In genomic region chr17:72590382-72590781, GRCh38 we compare ENCODE assay signal across 10 cellular contexts.
DNase-seq lines count a peak whose midpoint lies in the region; ATAC-seq and TF ChIP-seq lines count a peak whose summit lies in the region.
"Had no signal": no experiment of that assay in that cellular context is flagged by ENCODE, and none has a peak within 500 bp of the region (broad histone marks: within the 10 kb centered on the region; RNA-seq: fewer than 3 reads in every experiment).

No MANE protein-coding gene starts in this region.

- peaks cover 44% of the 10 kb centered on the region for H3K27me3 ChIP-seq in GM23338 (ENCODE audit: insufficient read depth)

- H3K9me3 Mint-ChIP-seq in GM23338, result no peaks in the 10 kb centered on the region
- H3K9me3 Mint-ChIP-seq in memory B cell, result no peaks in the 10 kb centered on the region
- no peaks in the 10 kb centered on the region for H3K9me3 Mint-ChIP-seq in stimulated activated naive B cell treated with anti-CD40 and anti-IgM and Interleukin-4, amounts not matched to agents 10 μg/mL and 1 μg/mL and 100 μg/mL, for 72 hours
- H3K9me3 Mint-ChIP-seq: central memory CD8-positive, alpha-beta T cell had no signal

- no peaks in the 10 kb centered on the region for H3K9me2 ChIP-seq in GM23338 (ENCODE audit: insufficient read depth)

- no peaks in the 10 kb centered on the region for H4K20me1 ChIP-seq in GM23338 (replicated peaks; ENCODE audit: insufficient read depth)

- H3K79me2 ChIP-seq in GM23338 (replicated peaks; ENCODE audit: insufficient read depth), result 0 out of 2 replicates have a peak, but pooled peaks cover 3% of the 10 kb centered on the region

- no peaks in the 10 kb centered on the region for H3F3A ChIP-seq in GM23338 (replicated peaks; ENCODE audit: low read depth)

- H3K4me1 Mint-ChIP-seq in GM23338 (peaks cover 41% of the 10 kb centered on the region), memory B cell (peaks cover 8% of the 10 kb centered on the region)
- peaks cover 13 to 19% of the 10 kb centered on the region in 2 donors for H3K4me1 Mint-ChIP-seq in stimulated activated naive B cell treated with anti-CD40 and anti-IgM and Interleukin-4, amounts not matched to agents 10 μg/mL and 1 μg/mL and 100 μg/mL, for 72 hours

- H3K4me3 Mint-ChIP-seq in GM23338, result peak overlapping the region; percentile 28; the same call in 1 of the 3 replicates
- peak overlapping the region; percentile 11 for H3K4me3 Mint-ChIP-seq in memory B cell
- H3K4me3 Mint-ChIP-seq in stimulated activated naive B cell treated with anti-CD40 and anti-IgM and Interleukin-4, amounts not matched to agents 10 μg/mL and 1 μg/mL and 100 μg/mL, for 72 hours, result no peak overlapping the region

- peaks cover 16% of the 10 kb centered on the region for H3K4me1 ChIP-seq in GM23338 (ENCODE audit: insufficient read depth)

- TF ChIP-seq CTCF in AG09309 (IDR thresholded peaks at IDR 0.05; ENCODE audit: control insufficient read depth, insufficient read depth, low read depth, low read length, missing control alignments) (no peak), GM23338 (conservative IDR thresholded peaks at IDR 0.05; ENCODE audit: low read depth in 2 of 2) (no peak), astrocyte of the cerebellum (IDR thresholded peaks at IDR 0.05; ENCODE audit: low read depth, low read length, missing control alignments) (no peak)

- in situ Hi-C loops in astrocyte of the cerebellum (cut with HindIII; ENCODE audit: low sequenced_read_pairs), result no loop called here

- H3K4me3 ChIP-seq in AG09309 (ENCODE audit: control insufficient read depth, low read depth, low read length), result peak overlapping the region; percentile 84
- H3K4me3 ChIP-seq in GM23338, result no peak overlapping the region; the same call in 1 of the 2 replicates
- peak overlapping the region; percentile 94 for H3K4me3 ChIP-seq in astrocyte of the cerebellum (ENCODE audit: low read depth, low read length)

- H3K27ac Mint-ChIP-seq in GM23338 (no peak overlapping the region), memory B cell (no peak overlapping the region)
- no peak overlapping the region for H3K27ac Mint-ChIP-seq in stimulated activated naive B cell treated with anti-CD40 and anti-IgM and Interleukin-4, amounts not matched to agents 10 μg/mL and 1 μg/mL and 100 μg/mL, for 72 hours

- no peak for ATAC-seq in GM23338
- no peak for ATAC-seq in memory B cell (ENCODE audit: low read depth)
- no peak for ATAC-seq in GM21619 (IDR thresholded peaks at IDR 0.05; ENCODE audit: unreplicated experiment)
- no peak for ATAC-seq in stimulated activated naive B cell treated with anti-CD40 and anti-IgM and Interleukin-4, amounts not matched to agents 10 μg/mL and 1 μg/mL and 100 μg/mL, for 72 hours (replicated peaks)

- H3K4me2 ChIP-seq in GM23338, result 0 out of 2 replicates have a peak overlapping the region, but pooled peaks have one; percentile 48

- no peak overlapping the region for H3K27ac ChIP-seq in GM23338 (ENCODE audit: low read depth)

- no peak overlapping the region for H2AFZ ChIP-seq in GM23338

- H3K27me3 Mint-ChIP-seq in GM23338 (ENCODE audit: insufficient read depth, low read depth, poor library complexity) (peaks cover 29% of the 10 kb centered on the region), memory B cell (peaks cover 24% of the 10 kb centered on the region)
- H3K27me3 Mint-ChIP-seq in stimulated activated naive B cell treated with anti-CD40 and anti-IgM and Interleukin-4, amounts not matched to agents 10 μg/mL and 1 μg/mL and 100 μg/mL, for 72 hours, result peaks cover 57 to 66% of the 10 kb centered on the region in 2 donors

- DNase-seq in AG09309 (ENCODE audit: low read depth), result no peak
- no peak for DNase-seq in GM23338 (ENCODE audit: low spot score)
- no peak for DNase-seq in astrocyte of the cerebellum (ENCODE audit: low read depth)
- no peak for DNase-seq in memory B cell (ENCODE audit: low spot score in 2 of 2)
- no peak for DNase-seq in NK-92 treated with Interleukin-12 subunit alpha and Interleukin-12 subunit beta, amount 100 ng/mL, for 24 hours (lab: John Stamatoyannopoulos, UW)
- no peak for DNase-seq in GM19240 (ENCODE audit: insufficient read length, low spot score)
- DNase-seq in stimulated activated naive B cell treated with anti-CD40 and anti-IgM and Interleukin-4, amounts not matched to agents 10 μg/mL and 1 μg/mL and 100 μg/mL, for 72 hours, result no peak
- DNase-seq: midbrain had no signal

- H3K36me3 ChIP-seq in GM23338 (ENCODE audit: insufficient read depth), result no peaks in the 10 kb centered on the region

- H3K36me3 Mint-ChIP-seq in GM23338 (ENCODE audit: low read depth), result no peaks in the 10 kb centered on the region; the same call in 2 of the 3 replicates
- no peaks in the 10 kb centered on the region for H3K36me3 Mint-ChIP-seq in memory B cell
- no peaks in the 10 kb centered on the region for H3K36me3 Mint-ChIP-seq in stimulated activated naive B cell treated with anti-CD40 and anti-IgM and Interleukin-4, amounts not matched to agents 10 μg/mL and 1 μg/mL and 100 μg/mL, for 72 hours

TF ChIP-seq in GM23338, 12 proteins besides CTCF, POLR2A, EP300 and RAD21 (continues in another document):
- TF ChIP-seq ZNF462 (CRISPR knock-in tag; IDR thresholded peaks at IDR 0.05), result no peak

Comparison
In these comparisons a context has a peak if more than half of its experiments do, and no peak if none do; other contexts are left out.
1. H3K4me3 Mint-ChIP-seq: peak in GM23338 (single experiment) and memory B cell (single experiment); none in stimulated activated naive B cell treated with anti-CD40 and anti-IgM and Interleukin-4, amounts not matched to agents 10 μg/mL and 1 μg/mL and 100 μg/mL, for 72 hours (0 of 2).